ENCODE assay signal across 1 cellular context in genomic region chr1:1432566-1432950, GRCh38.
TF ChIP-seq lines count a peak whose summit lies in the region.

No MANE protein-coding gene starts in this region.

TF ChIP-seq in HepG2, 621 proteins besides CTCF, POLR2A, EP300 and RAD21:
- no peak for TF ChIP-seq ZFP91 (CRISPR knock-in tag; IDR thresholded peaks at IDR 0.05; ENCODE audit: borderline replicate concordance)
- peak; percentile 23; the same call in 1 of the 2 replicates for TF ChIP-seq HNRNPL (IDR thresholded peaks at IDR 0.05; ENCODE audit: low read depth, low read length)
- TF ChIP-seq ATF5 (CRISPR knock-in tag; IDR thresholded peaks at IDR 0.05; ENCODE audit: low read depth), result 0 out of 2 replicates have a peak, but pooled peaks have one; percentile 19
- no peak for TF ChIP-seq TBP (CRISPR knock-in tag; IDR thresholded peaks at IDR 0.05)
- no peak for TF ChIP-seq ZNF543 (CRISPR knock-in tag; IDR thresholded peaks at IDR 0.05)
- TF ChIP-seq ZSCAN30 (CRISPR knock-in tag; IDR thresholded peaks at IDR 0.05), result 0 out of 2 replicates have a peak, but pooled peaks have one; percentile 17
- 0 out of 2 replicates have a peak, but pooled peaks have one; percentile 16 for TF ChIP-seq MZF1 (CRISPR knock-in tag; IDR thresholded peaks at IDR 0.05; ENCODE audit: borderline replicate concordance)
- 0 out of 2 replicates have a peak, but pooled peaks have one; percentile 18 for TF ChIP-seq ISX (CRISPR knock-in tag; conservative IDR thresholded peaks at IDR 0.05)
- 0 out of 2 replicates have a peak, but pooled peaks have one; percentile 18 for TF ChIP-seq CAMTA2 (CRISPR knock-in tag; IDR thresholded peaks at IDR 0.05; ENCODE audit: borderline replicate concordance)
- peak; percentile 21; the same call in 1 of the 2 replicates for TF ChIP-seq PHF20 (CRISPR knock-in tag; IDR thresholded peaks at IDR 0.05)
- TF ChIP-seq ZFP37 (CRISPR knock-in tag; IDR thresholded peaks at IDR 0.05; ENCODE audit: borderline replicate concordance), result no peak
- TF ChIP-seq KDM5A (IDR thresholded peaks at IDR 0.05; ENCODE audit: borderline replicate concordance, low read length), result peak; percentile 34; the same call in 1 of the 2 replicates
- peak; percentile 96 for TF ChIP-seq ZC3H4 (CRISPR knock-in tag; IDR thresholded peaks at IDR 0.05; ENCODE audit: borderline replicate concordance)
- 0 out of 2 replicates have a peak, but pooled peaks have one; percentile 42 for TF ChIP-seq HOXA9 (CRISPR knock-in tag; IDR thresholded peaks at IDR 0.05; ENCODE audit: borderline replicate concordance)
- TF ChIP-seq ZNF556 (CRISPR knock-in tag; IDR thresholded peaks at IDR 0.05; ENCODE audit: borderline replicate concordance), result no peak
- 0 out of 2 replicates have a peak, but pooled peaks have one; percentile 56 for TF ChIP-seq ZNF354B (CRISPR knock-in tag; IDR thresholded peaks at IDR 0.05)
- TF ChIP-seq FOXO4 (CRISPR knock-in tag; conservative IDR thresholded peaks at IDR 0.05), result 0 out of 2 replicates have a peak, but pooled peaks have one; percentile 52
- peak; percentile 78 for TF ChIP-seq RBFOX2 (IDR thresholded peaks at IDR 0.05; ENCODE audit: low read depth, low read length)
- no peak for TF ChIP-seq LCORL (IDR thresholded peaks at IDR 0.05)
- TF ChIP-seq LCORL (CRISPR knock-in tag; IDR thresholded peaks at IDR 0.05), result no peak
- peak; percentile 98 for TF ChIP-seq AGO2 (optimal IDR thresholded peaks at IDR 0.05; ENCODE audit: low read depth, low read length)
- no peak for TF ChIP-seq DR1 (CRISPR knock-in tag; IDR thresholded peaks at IDR 0.05)
- TF ChIP-seq ZNF235 (CRISPR knock-in tag; IDR thresholded peaks at IDR 0.05; ENCODE audit: borderline replicate concordance), result no peak
- TF ChIP-seq NR3C1 (CRISPR knock-in tag; IDR thresholded peaks at IDR 0.05), result no peak
- TF ChIP-seq GRHL1 (CRISPR knock-in tag; conservative IDR thresholded peaks at IDR 0.05), result no peak
- TF ChIP-seq HNRNPH1 (optimal IDR thresholded peaks at IDR 0.05; ENCODE audit: low read depth, low read length), result no peak
- peak; percentile 39 for TF ChIP-seq HNRNPK (IDR thresholded peaks at IDR 0.05; ENCODE audit: low read depth, low read length, poor library complexity, severe bottlenecking)
- TF ChIP-seq MXD3 (CRISPR knock-in tag; IDR thresholded peaks at IDR 0.05), result no peak
- TF ChIP-seq ZNF121 (CRISPR knock-in tag; IDR thresholded peaks at IDR 0.05), result peak; percentile 1; the same call in 1 of the 2 replicates
- TF ChIP-seq ARID2 (CRISPR knock-in tag; IDR thresholded peaks at IDR 0.05; ENCODE audit: borderline replicate concordance), result peak; percentile 2; the same call in 1 of the 2 replicates
- 0 out of 2 replicates have a peak, but pooled peaks have one; percentile 41 for TF ChIP-seq ZNF737 (CRISPR knock-in tag; IDR thresholded peaks at IDR 0.05; ENCODE audit: borderline replicate concordance)
